Comparison of ENCODE assay signal across 21 cellular contexts in the genomic region with DNA sequence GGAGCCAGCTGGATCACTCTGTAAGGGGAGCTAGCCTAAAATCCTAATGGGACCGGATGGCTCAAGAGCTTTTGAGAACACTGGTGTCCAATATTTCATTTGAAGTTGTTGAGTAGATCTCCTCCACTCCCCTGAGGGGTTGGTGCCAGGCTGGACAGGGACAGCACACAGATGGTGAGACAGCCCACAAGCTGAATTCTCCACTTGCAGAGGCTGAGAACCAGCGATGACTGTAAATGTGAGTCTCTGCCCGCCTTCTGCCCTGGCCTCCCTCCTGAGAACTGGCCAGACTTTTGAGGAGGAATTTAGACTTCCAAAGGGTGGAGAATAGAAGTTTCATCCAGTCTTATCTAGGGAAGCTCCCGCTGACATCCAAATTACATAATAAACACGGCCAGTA.
"Had no signal": no experiment of that assay in that cellular context is flagged by ENCODE, and none has a peak within 500 bp of the region (broad histone marks: within the 10 kb centered on the region; RNA-seq: fewer than 3 reads in every experiment).

No MANE protein-coding gene starts in this region.

- H3K9me3 Mint-ChIP-seq: activated naive CD4-positive, alpha-beta T cell treated with anti-CD3 and anti-CD28 coated beads for 36 hours; activated T-cell treated with anti-CD3 and anti-CD28 coated beads, Interleukin-2, amount 50 U/mL, for 4 hours had no signal

- DNase-seq: activated CD4-positive, alpha-beta T cell treated with anti-CD3 and anti-CD28 coated beads for 48 hours; activated CD4-positive, alpha-beta T cell treated with anti-CD3 and anti-CD28 coated beads, Interleukin-2, amount 50 U/mL, for 4 hours; activated CD4-positive, CD25-positive, alpha-beta regulatory T cell treated with anti-CD3 and anti-CD28 coated beads, Interleukin-2, amount 50 U/mL, for 72 hours; activated gamma-delta T cell; activated naive CD4-positive, alpha-beta T cell treated with anti-CD3 and anti-CD28 coated beads for 36 hours; activated T-cell treated with anti-CD3 and anti-CD28 coated beads, Interleukin-2, amount 50 U/mL, for 4 hours; IMR-90; Kasumi-1; KBM-7; NCI-H1105 treated with DMSO at 0.1 percent for 48 hours; NCI-H1436 treated with DMSO at 0.1 percent for 48 hours; NCI-H187; NCI-H2081; NCI-H446; NCI-H524; Peyer's patch; SHP77 treated with DMSO at 0.1 percent for 48 hours had no signal

- H3K27me3 ChIP-seq: Peyer's patch had no signal

- H3K27ac ChIP-seq: Peyer's patch, RWPE1 had no signal

- ATAC-seq: activated T-cell treated with anti-CD3 and anti-CD28 coated beads, Interleukin-2, amount 50 U/mL, for 4 hours; WTC11 had no signal

- H3K36me3 Mint-ChIP-seq: activated naive CD8-positive, alpha-beta T cell had no signal

- H3K9me3 ChIP-seq: Peyer's patch had no signal

- H3K27ac Mint-ChIP-seq: activated naive CD4-positive, alpha-beta T cell treated with anti-CD3 and anti-CD28 coated beads for 36 hours; activated naive CD8-positive, alpha-beta T cell; T-helper 1 cell treated with Interleukin-12 subunit alpha and Interleukin-12 subunit beta and Interleukin-4 antibody, amounts not matched to agents 30 μg/mL and 1 μg/mL, for 36 hours; WTC11 had no signal

- H3K4me1 ChIP-seq: Peyer's patch had no signal

- H3K4me3 Mint-ChIP-seq: activated naive CD4-positive, alpha-beta T cell treated with anti-CD3 and anti-CD28 coated beads for 36 hours; activated naive CD8-positive, alpha-beta T cell; activated T-cell treated with anti-CD3 and anti-CD28 coated beads, Interleukin-2, amount 50 U/mL, for 4 hours; T-helper 1 cell treated with Interleukin-12 subunit alpha and Interleukin-12 subunit beta and Interleukin-4 antibody, amounts not matched to agents 30 μg/mL and 1 μg/mL, for 36 hours; WTC11 had no signal

- H3K4me3 ChIP-seq: Peyer's patch had no signal
